24 cellular contexts compared by ENCODE assay signal in genomic region chr12:131034631-131035267, GRCh38.
A peak's percentile ranks its signal among the peaks of the same experiment; 100 is the strongest.
DNase-seq lines count a peak whose midpoint lies in the region; ATAC-seq, FAIRE-seq and TF ChIP-seq lines count a peak whose summit lies in the region.
"Had no signal": no experiment of that assay in that cellular context is flagged by ENCODE, and none has a peak within 500 bp of the region (broad histone marks: within the 10 kb centered on the region; RNA-seq: fewer than 3 reads in every experiment).

No MANE protein-coding gene starts in this region.

- TF ChIP-seq CTCF in HepG2 (CRISPR knock-in tag; IDR thresholded peaks at IDR 0.05): no peak
- no peak for TF ChIP-seq CTCF in right lobe of liver (IDR thresholded peaks at IDR 0.05)
- TF ChIP-seq CTCF in VCaP (conservative IDR thresholded peaks at IDR 0.05): 0 out of 2 replicates have a peak, but pooled peaks have one; percentile 17
- no peak for TF ChIP-seq CTCF in mucosa of descending colon (IDR thresholded peaks at IDR 0.05)

- H3K36me3 Mint-ChIP-seq in activated naive CD8-positive, alpha-beta T cell treated with anti-CD3 and anti-CD28 coated beads, Interleukin-2, amount 50 U/mL, for 24 hours (ENCODE audit: low read depth): no peaks in the 10 kb centered on the region

- H3K9ac ChIP-seq in HepG2 (ENCODE audit: insufficient read depth, low read depth, low read length): no peak overlapping the region

- DNase-seq in HepG2 (ENCODE audit: low spot score) (no peak), right lobe of liver (no peak), mucosa of descending colon (peak in 1 of 3 donors; percentile 35), head of caudate nucleus (no peak), left colon (no peak), NCI-H446 (lab: John Stamatoyannopoulos, UW) (no peak)
- no peak for DNase-seq in activated naive CD8-positive, alpha-beta T cell treated with anti-CD3 and anti-CD28 coated beads, Interleukin-2, amount 50 U/mL, for 24 hours
- DNase-seq: activated CD8-positive, alpha-beta memory T cell treated with anti-CD3 and anti-CD28 coated beads, Interleukin-2, amount 50 U/mL, for 48 hours; activated effector memory CD4-positive, alpha-beta T cell treated with Interleukin-2 at 50 U/mL for 16 hours; activated naive CD8-positive, alpha-beta T cell treated with anti-CD3 and anti-CD28 coated beads, Interleukin-2, amount 10 ng/mL, durations not matched to agents 7 days and 5 days; DMS 273 treated with DMSO at 0.1 percent for 48 hours; effector CD4-positive, alpha-beta T cell; erythroblast; foreskin melanocyte; hippocampal formation; mammary epithelial cell; NCI-H1092 treated with DMSO at 0.1 percent for 48 hours; NCI-H1930; NCI-H226; NCI-H82 had no signal

- H3K4me1 Mint-ChIP-seq in activated naive CD8-positive, alpha-beta T cell treated with anti-CD3 and anti-CD28 coated beads, Interleukin-2, amount 50 U/mL, for 24 hours: no peaks in the 10 kb centered on the region
- H3K4me1 Mint-ChIP-seq: activated naive CD8-positive, alpha-beta T cell treated with anti-CD3 and anti-CD28 coated beads, Interleukin-2, amount 10 ng/mL, durations not matched to agents 7 days and 5 days had no signal

- POLR2A ChIA-PET in HepG2 (lab: Yijun Ruan, JAX): no interaction called here

- TF ChIP-seq RAD21 in HepG2 (CRISPR knock-in tag; IDR thresholded peaks at IDR 0.05): no peak

- no peak overlapping the region for H3K27ac ChIP-seq in HepG2 (ENCODE audit: extremely low read length, insufficient read depth, low read length)
- no peak overlapping the region for H3K27ac ChIP-seq in right lobe of liver
- H3K27ac ChIP-seq in VCaP: 0 out of 2 replicates have a peak overlapping the region, but pooled peaks have one; percentile 9
- H3K27ac ChIP-seq: A549 had no signal

- intact Hi-C loops in HepG2 (cut with micrococcal nuclease; ENCODE audit: unreplicated experiment): no loop called here
- intact Hi-C loops in right lobe of liver (cut with DNase I): no loop called here
- intact Hi-C loops in mucosa of descending colon (cut with DNase I, micrococcal nuclease): no loop called here
- intact Hi-C loops in head of caudate nucleus (cut with DNase I): no loop called here
- intact Hi-C loops in left colon (cut with DNase I, micrococcal nuclease): no loop called here

- H3K4me1 ChIP-seq in HepG2 (ENCODE audit: insufficient read depth, low read length): no peaks in the 10 kb centered on the region
- H3K4me1 ChIP-seq in right lobe of liver: no peaks in the 10 kb centered on the region
- no peaks in the 10 kb centered on the region for H3K4me1 ChIP-seq in mucosa of descending colon (ENCODE audit: low read depth)
- H3K4me1 ChIP-seq: A549 had no signal

- H3K36me3 ChIP-seq in HepG2 (replicated peaks in 1 of 2; ENCODE audit: control insufficient read depth in 1 of 2, insufficient read depth in 2 of 2, low read length in 2 of 2) (no peaks in the 10 kb centered on the region), right lobe of liver (no peaks in the 10 kb centered on the region), mucosa of descending colon (ENCODE audit: low read depth) (no peaks in the 10 kb centered on the region)

- H3K27ac Mint-ChIP-seq in activated naive CD8-positive, alpha-beta T cell treated with anti-CD3 and anti-CD28 coated beads, Interleukin-2, amount 50 U/mL, for 24 hours: no peak overlapping the region
- H3K27ac Mint-ChIP-seq: activated naive CD8-positive, alpha-beta T cell treated with anti-CD3 and anti-CD28 coated beads, Interleukin-2, amount 10 ng/mL, durations not matched to agents 7 days and 5 days; type B pancreatic cell had no signal

- H3K4me3 ChIP-seq in HepG2 (replicated peaks in 1 of 3; ENCODE audit: insufficient read depth in 1 of 3, low read depth in 2 of 3, low read length in 3 of 3) (no peak overlapping the region), right lobe of liver (no peak overlapping the region), mucosa of descending colon (no peak overlapping the region)
- H3K4me3 ChIP-seq: A549 had no signal

- ATAC-seq in HepG2 (peak; percentile 31; the same call in 1 of the 3 replicates), right lobe of liver (no peak), mucosa of descending colon (peak; percentile 29), left colon (no peak)
- no peak for ATAC-seq in activated naive CD8-positive, alpha-beta T cell treated with anti-CD3 and anti-CD28 coated beads, Interleukin-2, amount 50 U/mL, for 24 hours

- H2AFZ ChIP-seq in HepG2 (ENCODE audit: low read length): no peak overlapping the region

- CTCF ChIA-PET in HepG2 (lab: Yijun Ruan, JAX; ENCODE audit: low intra/inter-chr PET ratio, low total read pairs): no interaction called here

- BruUV-seq in HepG2 (replicated peaks; lab: Mats Ljungman, UMichigan): no TSS peak

- TF ChIP-seq EP300 in HepG2 (IDR thresholded peaks at IDR 0.05; ENCODE audit: low read depth in 2 of 2, low read length in 2 of 2) (no peak), HepG2 (CRISPR knock-in tag; IDR thresholded peaks at IDR 0.05; ENCODE audit: borderline replicate concordance) (no peak)

- H3K27me3 ChIP-seq in HepG2 (ENCODE audit: control insufficient read depth in 1 of 2, insufficient read depth in 2 of 2, low read length in 2 of 2) (no peaks in the 10 kb centered on the region), right lobe of liver (no peaks in the 10 kb centered on the region)

- in situ Hi-C loops in HepG2 (cut with HindIII; ENCODE audit: extremely low pct_ligation_motif_present, low pct_unique_long_range_greater_than_20kb): no loop called here

- H3K27me3 Mint-ChIP-seq in activated naive CD8-positive, alpha-beta T cell treated with anti-CD3 and anti-CD28 coated beads, Interleukin-2, amount 50 U/mL, for 24 hours: no peaks in the 10 kb centered on the region
- H3K27me3 Mint-ChIP-seq: activated naive CD8-positive, alpha-beta T cell treated with anti-CD3 and anti-CD28 coated beads, Interleukin-2, amount 10 ng/mL, durations not matched to agents 7 days and 5 days; type B pancreatic cell had no signal

- no peak overlapping the region for H3K4me3 Mint-ChIP-seq in activated naive CD8-positive, alpha-beta T cell treated with anti-CD3 and anti-CD28 coated beads, Interleukin-2, amount 50 U/mL, for 24 hours
- H3K4me3 Mint-ChIP-seq: activated naive CD8-positive, alpha-beta T cell treated with anti-CD3 and anti-CD28 coated beads, Interleukin-2, amount 10 ng/mL, durations not matched to agents 7 days and 5 days; type B pancreatic cell had no signal

- 62% methylated on average over 17 of the region's 17 CpGs for WGBS in HepG2 (ENCODE audit: low lambda C conversion rate)
- 47% methylated on average over 5 of the region's 17 CpGs for WGBS in right lobe of liver (ENCODE audit: insufficient coverage, low coverage, low lambda C conversion rate, missing lambda C conversion rate)

- no peak overlapping the region for H3K4me2 ChIP-seq in HepG2 (ENCODE audit: low read depth, low read length)
- H3K4me2 ChIP-seq: A549 had no signal

- FAIRE-seq in HepG2 (lab: Jason Lieb, UNC): no peak
- FAIRE-seq: A549, islet of Langerhans had no signal

- H3K9me3 Mint-ChIP-seq in activated naive CD8-positive, alpha-beta T cell treated with anti-CD3 and anti-CD28 coated beads, Interleukin-2, amount 50 U/mL, for 24 hours: peaks cover 4% of the 10 kb centered on the region
- H3K9me3 Mint-ChIP-seq: type B pancreatic cell had no signal

- TF ChIP-seq POLR2A in HepG2 (IDR thresholded peaks at IDR 0.05; ENCODE audit: insufficient read depth in 1 of 2, low read depth in 2 of 2, low read length in 2 of 2): no peak
- no peak for TF ChIP-seq POLR2A in right lobe of liver (IDR thresholded peaks at IDR 0.05)

- H4K20me1 ChIP-seq in HepG2 (ENCODE audit: insufficient read depth, low read length): no peaks in the 10 kb centered on the region

- H3K9me3 ChIP-seq in HepG2 (ENCODE audit: low read length): no peaks in the 10 kb centered on the region
- H3K9me3 ChIP-seq in right lobe of liver: no peaks in the 10 kb centered on the region
- H3K9me3 ChIP-seq in mucosa of descending colon: no peaks in the 10 kb centered on the region
- H3K9me3 ChIP-seq: A549 had no signal

- no peaks in the 10 kb centered on the region for H3K79me2 ChIP-seq in HepG2 (ENCODE audit: insufficient read depth, low read length)

TF ChIP-seq in HepG2, 621 proteins besides CTCF, POLR2A, EP300 and RAD21 (continues in another document):
- TF ChIP-seq SIN3B (IDR thresholded peaks at IDR 0.05; ENCODE audit: low read length) (no peak), NRL (CRISPR knock-in tag; IDR thresholded peaks at IDR 0.05; ENCODE audit: borderline replicate concordance) (0 out of 2 replicates have a peak, but pooled peaks have one; percentile 36), PBX3 (CRISPR knock-in tag; IDR thresholded peaks at IDR 0.05; ENCODE audit: borderline replicate concordance) (no peak), MXD1 (CRISPR knock-in tag; IDR thresholded peaks at IDR 0.05) (no peak), MTERF4 (CRISPR knock-in tag; IDR thresholded peaks at IDR 0.05) (no peak), FOXC1 (CRISPR knock-in tag; IDR thresholded peaks at IDR 0.05; ENCODE audit: borderline replicate concordance) (no peak), SNAI1 (CRISPR knock-in tag; IDR thresholded peaks at IDR 0.05; ENCODE audit: borderline replicate concordance) (no peak)

Comparison
In these comparisons a context has a peak if more than half of its experiments do, and no peak if none do; other contexts are left out.
1. ATAC-seq: peak in HepG2 (single experiment) and mucosa of descending colon (single experiment); none in right lobe of liver (0 of 4), activated naive CD8-positive, alpha-beta T cell treated with anti-CD3 and anti-CD28 coated beads, Interleukin-2, amount 50 U/mL, for 24 hours (single experiment) and left colon (single experiment).